In the genomic region with DNA sequence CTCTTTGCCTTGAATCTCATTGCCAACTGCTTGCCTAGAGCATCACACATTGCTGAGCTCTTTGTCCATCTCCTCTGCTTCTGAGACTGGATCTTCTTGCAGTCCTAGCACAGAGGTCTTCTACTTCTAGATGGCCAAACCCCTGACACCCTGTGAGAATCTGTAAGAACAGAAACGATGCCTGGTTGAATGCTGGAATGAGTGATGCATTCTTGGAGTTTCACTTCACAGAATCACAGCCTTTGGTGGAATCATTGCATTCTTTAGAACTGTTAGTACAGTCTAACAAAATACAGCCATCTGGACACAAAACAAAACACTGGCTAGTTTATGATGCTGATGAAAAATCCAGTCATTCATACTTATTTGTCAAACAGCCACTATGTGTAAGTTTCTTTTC, we compare ENCODE assay signal across 17 cellular contexts.
DNase-seq lines count a peak whose midpoint lies in the region; ATAC-seq and TF ChIP-seq lines count a peak whose summit lies in the region.
"Had no signal": no experiment of that assay in that cellular context is flagged by ENCODE, and none has a peak within 500 bp of the region (broad histone marks: within the 10 kb centered on the region; RNA-seq: fewer than 3 reads in every experiment).

No MANE protein-coding gene starts in this region.

- H3K27me3 ChIP-seq in heart left ventricle: peaks cover 0 to 10% (median 0%) of the 10 kb centered on the region in 9 donors
- no peaks in the 10 kb centered on the region for H3K27me3 ChIP-seq in SK-N-SH (ENCODE audit: insufficient read depth)

- H4K20me1 ChIP-seq in SK-N-SH (ENCODE audit: insufficient read depth): no peaks in the 10 kb centered on the region

- 44 to 78% (median 67%) methylated on average over 1 of the region's 1 CpG for WGBS in heart left ventricle, 4 donors
- 33% methylated on average over 1 of the region's 1 CpG for WGBS in SK-N-SH (ENCODE audit: low lambda C conversion rate)

- no peak overlapping the region for H2AFZ ChIP-seq in SK-N-SH (ENCODE audit: low read depth)

- peak overlapping the region; percentile 9 for H3K27ac Mint-ChIP-seq in activated CD4-positive, alpha-beta T cell treated with anti-CD3 and anti-CD28 coated beads, Interleukin-2, amount 10 ng/mL, durations not matched to agents 7 days and 5 days
- H3K27ac Mint-ChIP-seq in IgD-negative memory B cell (peak overlapping the region in 2 of 3 donors; percentile 72 to 88), glutamatergic neuron (ENCODE audit: unreplicated experiment) (no peak overlapping the region)
- peak overlapping the region; percentile 75 for H3K27ac Mint-ChIP-seq in central memory CD8-positive, alpha-beta T cell (ENCODE audit: low read depth)
- peak overlapping the region; percentile 73 for H3K27ac Mint-ChIP-seq in stimulated activated memory B cell treated with anti-CD40 and anti-IgM and Interleukin-4, amounts not matched to agents 10 μg/mL and 1 μg/mL and 100 μg/mL, for 72 hours

- H3K36me3 Mint-ChIP-seq in activated CD4-positive, alpha-beta T cell treated with anti-CD3 and anti-CD28 coated beads, Interleukin-2, amount 10 ng/mL, durations not matched to agents 7 days and 5 days (ENCODE audit: low read depth): peaks cover 21% of the 10 kb centered on the region
- H3K36me3 Mint-ChIP-seq in IgD-negative memory B cell: no peaks in the 10 kb centered on the region
- H3K36me3 Mint-ChIP-seq in central memory CD8-positive, alpha-beta T cell (ENCODE audit: insufficient read depth): peaks cover 5% of the 10 kb centered on the region
- peaks cover 18% of the 10 kb centered on the region for H3K36me3 Mint-ChIP-seq in stimulated activated memory B cell treated with anti-CD40 and anti-IgM and Interleukin-4, amounts not matched to agents 10 μg/mL and 1 μg/mL and 100 μg/mL, for 72 hours
- H3K36me3 Mint-ChIP-seq in glutamatergic neuron (ENCODE audit: unreplicated experiment): peaks cover 22% of the 10 kb centered on the region

- no peak for TF ChIP-seq EP300 in SK-N-SH (IDR thresholded peaks at IDR 0.05; ENCODE audit: borderline replicate concordance in 1 of 2, low read depth in 1 of 2, low read length in 1 of 2)

- peak overlapping the region in 1 of 12 donors; percentile 58 for H3K27ac ChIP-seq in heart left ventricle
- no peak overlapping the region for H3K27ac ChIP-seq in SK-N-SH (ENCODE audit: low read depth in 2 of 2, low read length in 1 of 2)
- H3K27ac ChIP-seq: KMS-11, thoracic aorta had no signal

- H3K4me3 ChIP-seq in heart left ventricle (no peak overlapping the region), SK-N-SH (ENCODE audit: low read depth in 2 of 2, low read length in 1 of 2) (no peak overlapping the region)
- H3K4me3 ChIP-seq: thoracic aorta had no signal

- no peak overlapping the region; the same call in 1 of the 2 replicates for H3K4me2 ChIP-seq in SK-N-SH
- H3K4me2 ChIP-seq: KMS-11 had no signal

- TF ChIP-seq CTCF in heart left ventricle (IDR thresholded peaks at IDR 0.05): no peak
- TF ChIP-seq CTCF in glutamatergic neuron (IDR thresholded peaks at IDR 0.05; ENCODE audit: partially characterized antibody, unreplicated experiment): no peak
- TF ChIP-seq CTCF in SK-N-SH (IDR thresholded peaks at IDR 0.05): no peak

- no peak for DNase-seq in activated CD4-positive, alpha-beta T cell treated with anti-CD3 and anti-CD28 coated beads, Interleukin-2, amount 10 ng/mL, durations not matched to agents 7 days and 5 days
- DNase-seq in activated CD4-positive, alpha-beta T cell treated with anti-CD3 and anti-CD28 coated beads for 48 hours: no peak
- no peak for DNase-seq in central memory CD8-positive, alpha-beta T cell (ENCODE audit: low spot score in 2 of 2)
- DNase-seq in heart left ventricle (no peak), glutamatergic neuron (no peak), SK-N-SH (no peak)
- DNase-seq: activated CD4-positive, alpha-beta T cell treated with anti-CD3 and anti-CD28 coated beads for 4 hours; activated naive CD4-positive, alpha-beta T cell treated with anti-CD3 and anti-CD28 coated beads for 36 hours; DMS79; foreskin melanocyte; NCI-H510A treated with DMSO at 0.1 percent for 48 hours; posterior cingulate gyrus had no signal

- POLR2A ChIA-PET in activated CD4-positive, alpha-beta T cell treated with anti-CD3 and anti-CD28 coated beads, Interleukin-2, amount 10 ng/mL, durations not matched to agents 7 days and 5 days (lab: Charles Lee): no interaction called here
- POLR2A ChIA-PET in SK-N-SH (lab: Yijun Ruan, JAX): no interaction called here

- CTCF ChIA-PET in activated CD4-positive, alpha-beta T cell treated with anti-CD3 and anti-CD28 coated beads, Interleukin-2, amount 10 ng/mL, durations not matched to agents 7 days and 5 days (lab: Charles Lee): interaction anchor here (0.9 to 5.2 kb wide), 7 partner anchors 9 to 34 kb away, joined by 3 to 34 read pairs (median 4); no protein-coding TSS in a partner anchor
- CTCF ChIA-PET in SK-N-SH (lab: Yijun Ruan, JAX): no interaction called here

- H3K4me1 Mint-ChIP-seq in activated CD4-positive, alpha-beta T cell treated with anti-CD3 and anti-CD28 coated beads, Interleukin-2, amount 10 ng/mL, durations not matched to agents 7 days and 5 days: peaks cover 27% of the 10 kb centered on the region
- H3K4me1 Mint-ChIP-seq in IgD-negative memory B cell (peaks cover 42 to 58% (median 56%) of the 10 kb centered on the region in 3 donors), glutamatergic neuron (ENCODE audit: low read depth, unreplicated experiment) (no peaks in the 10 kb centered on the region)
- peaks cover 32% of the 10 kb centered on the region for H3K4me1 Mint-ChIP-seq in central memory CD8-positive, alpha-beta T cell
- peaks cover 55% of the 10 kb centered on the region for H3K4me1 Mint-ChIP-seq in stimulated activated memory B cell treated with anti-CD40 and anti-IgM and Interleukin-4, amounts not matched to agents 10 μg/mL and 1 μg/mL and 100 μg/mL, for 72 hours

- H3K9ac ChIP-seq in SK-N-SH: no peak overlapping the region
- H3K9ac ChIP-seq: KMS-11 had no signal

- H3K4me1 ChIP-seq in heart left ventricle (peaks cover 0 to 11% (median 0%) of the 10 kb centered on the region in 12 donors), SK-N-SH (ENCODE audit: control insufficient read depth in 1 of 2, insufficient read depth in 2 of 2, low read depth in 1 of 2, low read length in 1 of 2) (no peaks in the 10 kb centered on the region)

- H3F3A ChIP-seq in SK-N-SH (replicated peaks; ENCODE audit: insufficient read depth): no peaks in the 10 kb centered on the region

- H3K36me3 ChIP-seq in heart left ventricle: no peaks in the 10 kb centered on the region
- no peaks in the 10 kb centered on the region for H3K36me3 ChIP-seq in SK-N-SH (replicated peaks in 1 of 2; ENCODE audit: control insufficient read depth in 1 of 2, insufficient read depth in 2 of 2, low read length in 1 of 2)
- H3K36me3 ChIP-seq: thoracic aorta had no signal

- H3K9me3 ChIP-seq in heart left ventricle: peaks cover 0 to 16% (median 0%) of the 10 kb centered on the region in 12 donors
- no peaks in the 10 kb centered on the region for H3K9me3 ChIP-seq in SK-N-SH
- H3K9me3 ChIP-seq: thoracic aorta had no signal

- intact Hi-C loops in heart left ventricle (cut with DNase I): no loop called here

- H3K79me2 ChIP-seq in SK-N-SH (ENCODE audit: insufficient read depth): no peaks in the 10 kb centered on the region

- no peak overlapping the region for H3K4me3 Mint-ChIP-seq in activated CD4-positive, alpha-beta T cell treated with anti-CD3 and anti-CD28 coated beads, Interleukin-2, amount 10 ng/mL, durations not matched to agents 7 days and 5 days
- H3K4me3 Mint-ChIP-seq in IgD-negative memory B cell: peak overlapping the region in 3 of 4 donors; percentile 14 to 86 (median 81)
- peak overlapping the region; percentile 12 for H3K4me3 Mint-ChIP-seq in central memory CD8-positive, alpha-beta T cell
- no peak overlapping the region for H3K4me3 Mint-ChIP-seq in stimulated activated memory B cell treated with anti-CD40 and anti-IgM and Interleukin-4, amounts not matched to agents 10 μg/mL and 1 μg/mL and 100 μg/mL, for 72 hours
- no peak overlapping the region for H3K4me3 Mint-ChIP-seq in glutamatergic neuron (ENCODE audit: unreplicated experiment)
- H3K4me3 Mint-ChIP-seq: activated naive CD4-positive, alpha-beta T cell treated with anti-CD3 and anti-CD28 coated beads for 36 hours; dendritic cell treated with granulocyte-macrophage colony-stimulating factor and Interleukin-4, amounts not matched to agents 40 ng/mL and 50 ng/mL, for 4 days had no signal

- peaks cover 27% of the 10 kb centered on the region for H3K9me3 Mint-ChIP-seq in activated CD4-positive, alpha-beta T cell treated with anti-CD3 and anti-CD28 coated beads, Interleukin-2, amount 10 ng/mL, durations not matched to agents 7 days and 5 days
- H3K9me3 Mint-ChIP-seq in IgD-negative memory B cell (peaks cover 1 to 18% (median 10%) of the 10 kb centered on the region in 3 donors), glutamatergic neuron (ENCODE audit: unreplicated experiment) (peaks cover 3% of the 10 kb centered on the region)
- peaks cover 6% of the 10 kb centered on the region for H3K9me3 Mint-ChIP-seq in central memory CD8-positive, alpha-beta T cell
- peaks cover 10% of the 10 kb centered on the region for H3K9me3 Mint-ChIP-seq in stimulated activated memory B cell treated with anti-CD40 and anti-IgM and Interleukin-4, amounts not matched to agents 10 μg/mL and 1 μg/mL and 100 μg/mL, for 72 hours

- no peaks in the 10 kb centered on the region for H3K27me3 Mint-ChIP-seq in activated CD4-positive, alpha-beta T cell treated with anti-CD3 and anti-CD28 coated beads, Interleukin-2, amount 10 ng/mL, durations not matched to agents 7 days and 5 days
- H3K27me3 Mint-ChIP-seq in IgD-negative memory B cell (peaks cover 3% of the 10 kb centered on the region), glutamatergic neuron (ENCODE audit: unreplicated experiment) (no peaks in the 10 kb centered on the region)
- H3K27me3 Mint-ChIP-seq in central memory CD8-positive, alpha-beta T cell: no peaks in the 10 kb centered on the region
- no peaks in the 10 kb centered on the region for H3K27me3 Mint-ChIP-seq in stimulated activated memory B cell treated with anti-CD40 and anti-IgM and Interleukin-4, amounts not matched to agents 10 μg/mL and 1 μg/mL and 100 μg/mL, for 72 hours

- no peak for TF ChIP-seq POLR2A in heart left ventricle (IDR thresholded peaks at IDR 0.05)

- TF ChIP-seq RAD21 in SK-N-SH (IDR thresholded peaks at IDR 0.05; ENCODE audit: low read length): no peak

- no peaks in the 10 kb centered on the region for H3K9me2 ChIP-seq in SK-N-SH

- ATAC-seq in central memory CD8-positive, alpha-beta T cell (replicated peaks; ENCODE audit: extremely low read depth, poor library complexity, severe bottlenecking): no peak
- no peak for ATAC-seq in stimulated activated memory B cell treated with anti-CD40 and anti-IgM and Interleukin-4, amounts not matched to agents 10 μg/mL and 1 μg/mL and 100 μg/mL, for 72 hours
- ATAC-seq in heart left ventricle: no peak

TF ChIP-seq in SK-N-SH, 30 proteins besides CTCF, POLR2A, EP300 and RAD21:
- TF ChIP-seq FOSL2 (IDR thresholded peaks at IDR 0.05; ENCODE audit: borderline replicate concordance, low read depth) (no peak), RCOR1 (IDR thresholded peaks at IDR 0.05; ENCODE audit: low read length) (no peak), TCF12 (IDR thresholded peaks at IDR 0.05) (no peak), YY1 (IDR thresholded peaks at IDR 0.05; ENCODE audit: low read depth) (no peak)

Comparison
In these comparisons a context has a peak if more than half of its experiments do, and no peak if none do; other contexts are left out.
1. H3K4me3 Mint-ChIP-seq: peak in IgD-negative memory B cell (3 of 4) and central memory CD8-positive, alpha-beta T cell (single experiment); none in activated CD4-positive, alpha-beta T cell treated with anti-CD3 and anti-CD28 coated beads, Interleukin-2, amount 10 ng/mL, durations not matched to agents 7 days and 5 days (single experiment), stimulated activated memory B cell treated with anti-CD40 and anti-IgM and Interleukin-4, amounts not matched to agents 10 μg/mL and 1 μg/mL and 100 μg/mL, for 72 hours (single experiment) and glutamatergic neuron (single experiment).